In genomic region chr11:44538375-44539054, GRCh38 we compare ENCODE assay signal across 8 cellular contexts. TPM values are rescaled to one million over a fixed set of nuclear protein-coding genes. Genes with fewer than 3 reads are reported as not detected.
DNase-seq lines count a peak whose midpoint lies in the region; ATAC-seq, FAIRE-seq and TF ChIP-seq lines count a peak whose summit lies in the region.

No MANE protein-coding gene starts in this region.

- no peaks in the 10 kb centered on the region for H3K36me3 ChIP-seq in endothelial cell of umbilical vein (ENCODE audit: control insufficient read depth in 2 of 2, extremely low read depth in 1 of 2, insufficient read depth in 2 of 2, low read length in 2 of 2)

- peaks cover 4 to 5% of the 10 kb centered on the region in 2 experiments for H3K27me3 ChIP-seq in endothelial cell of umbilical vein (ENCODE audit: control insufficient read depth in 2 of 2, insufficient read depth in 2 of 2, low read length in 2 of 2)

- POLR2A ChIA-PET in endothelial cell of umbilical vein (lab: Charles Lee) = no interaction called here

- intact Hi-C loops in endothelial cell of umbilical vein (cut with micrococcal nuclease) = loop anchor here (1.0 to 2.0 kb wide), 6 partner anchors 15 to 443 kb away; partner anchors contain the start of gene EXT2

- no peaks in the 10 kb centered on the region for H4K20me1 ChIP-seq in endothelial cell of umbilical vein (replicated peaks; ENCODE audit: control insufficient read depth, extremely low read depth, insufficient read depth, low read length)

- CTCF ChIA-PET in endothelial cell of umbilical vein (lab: Charles Lee) = interaction anchor here (1.1 to 7.9 kb wide), 7 partner anchors 9 to 649 kb away, joined by 3 to 96 read pairs (median 6); partner anchors contain the start of gene EXT2

- TF ChIP-seq CTCF in AG10803 (conservative IDR thresholded peaks at IDR 0.05; ENCODE audit: low read length) (peak; percentile 95), endothelial cell of umbilical vein (IDR thresholded peaks at IDR 0.05; ENCODE audit: extremely low read depth in 1 of 2, insufficient read depth in 1 of 2, low read depth in 1 of 2, low read length in 2 of 2) (peak; percentile 91 to 95)

- H3K27ac ChIP-seq in endothelial cell of umbilical vein (ENCODE audit: insufficient read depth, low read depth, low read length) = no peak overlapping the region

- peak; percentile 66 for ATAC-seq in GM19043 (IDR thresholded peaks at IDR 0.05; ENCODE audit: low read depth, unreplicated experiment)

- peak overlapping the region; percentile 58 for H2AFZ ChIP-seq in endothelial cell of umbilical vein (ENCODE audit: low read depth, low read length)

- no peaks in the 10 kb centered on the region for H3K9me3 ChIP-seq in endothelial cell of umbilical vein (replicated peaks; ENCODE audit: control insufficient read depth, insufficient read depth, low read length)

- no peaks in the 10 kb centered on the region for H3K9me1 ChIP-seq in endothelial cell of umbilical vein (replicated peaks; ENCODE audit: control insufficient read depth, extremely low read depth, insufficient read depth, low read length)

- FAIRE-seq in endothelial cell of umbilical vein (lab: Jason Lieb, UNC) = peak; percentile 97

- no peak overlapping the region for H3K4me3 ChIP-seq in AG10803 (ENCODE audit: low read length)
- H3K4me3 ChIP-seq in endothelial cell of umbilical vein (replicated peaks in 1 of 3; ENCODE audit: insufficient read depth in 1 of 3, low read depth in 1 of 3, low read length in 3 of 3) = no peak overlapping the region

- H3K9ac ChIP-seq in endothelial cell of umbilical vein (replicated peaks; ENCODE audit: extremely low read depth, insufficient read depth, low read length) = no peak overlapping the region

- dilution Hi-C loops in endothelial cell of umbilical vein (cut with MboI; ENCODE audit: extremely low pct_ligation_motif_present, low sequenced_read_pairs) = no loop called here

- no peak for TF ChIP-seq POLR2A in endothelial cell of umbilical vein (IDR thresholded peaks at IDR 0.05; ENCODE audit: low read depth, low read length)

- no peak overlapping the region for H3K4me2 ChIP-seq in endothelial cell of umbilical vein (ENCODE audit: insufficient read depth, low read length)

- BruUV-seq in endothelial cell of umbilical vein (replicated peaks; lab: Mats Ljungman, UMichigan) = no TSS peak

- peak; percentile 53 for DNase-seq in AG10803 (ENCODE audit: low read depth)
- DNase-seq in HS-5 (ENCODE audit: low read depth) = peak; percentile 24
- peak; percentile 29 for DNase-seq in NOMO-1 treated with dmso at 0.1 percent for 144 hours (lab: John Stamatoyannopoulos, UW; ENCODE audit: unreplicated experiment)
- peak; percentile 90 for DNase-seq in activated CD8-positive, alpha-beta memory T cell treated with anti-CD3 and anti-CD28 coated beads for 24 hours
- peak; percentile 72 for DNase-seq in endothelial cell of umbilical vein (ENCODE audit: low read depth, low spot score)
- peak; percentile 74 for DNase-seq in mucosa of gallbladder (ENCODE audit: low spot score)
- DNase-seq in stimulated activated CD8-positive, alpha-beta memory T cell treated with anti-CD3 and anti-CD28 coated beads, Interleukin-7, amount 100 ng/mL, for 1 hour (ENCODE audit: low read depth in 2 of 2) = peak; percentile 39 to 41

- H3K4me1 ChIP-seq in endothelial cell of umbilical vein (ENCODE audit: control insufficient read depth, extremely low read depth, insufficient read depth, low read length) = no peaks in the 10 kb centered on the region

- H3K79me2 ChIP-seq in endothelial cell of umbilical vein (ENCODE audit: control insufficient read depth, insufficient read depth, low read length) = no peaks in the 10 kb centered on the region

TF ChIP-seq in endothelial cell of umbilical vein, 7 proteins besides CTCF, POLR2A, EP300 and RAD21:
- TF ChIP-seq MAX (IDR thresholded peaks at IDR 0.05; ENCODE audit: insufficient read depth, insufficient read length) (no peak), MYC (IDR thresholded peaks at IDR 0.05; ENCODE audit: low read depth, low read length) (no peak), FOS (IDR thresholded peaks at IDR 0.05; ENCODE audit: borderline replicate concordance, insufficient read depth, low read length) (no peak), GATA2 (IDR thresholded peaks at IDR 0.05; ENCODE audit: insufficient read depth, insufficient read length, low read depth, low read length) (no peak), EZH2 (IDR thresholded peaks at IDR 0.05; ENCODE audit: borderline replicate concordance, low read depth, low read length, severe bottlenecking) (no peak), JUN (IDR thresholded peaks at IDR 0.05; ENCODE audit: borderline replicate concordance, insufficient read depth, insufficient read length, low read depth) (no peak), POLR2AphosphoS5 (IDR thresholded peaks at IDR 0.05; ENCODE audit: insufficient read depth, low read depth, low read length) (no peak)

RNA-seq across cellular contexts. Expression of gene CD82, which starts 26.9 kb away (rescaled TPM):
- total RNA-seq in endothelial cell of umbilical vein (24.9 and 25.2 TPM in 2 replicates), mucosa of gallbladder (152 TPM)
- 14.9 and 17.9 TPM in 2 replicates for polyA plus RNA-seq in endothelial cell of umbilical vein
- 21.1 and 23.3 TPM in 2 replicates for polyA plus RNA-seq in endothelial cell of umbilical vein (2011; cell fraction: cytosol; rRNA removed)
- polyA plus RNA-seq in endothelial cell of umbilical vein (2011; cell fraction: nucleus; rRNA removed) = 6.7 and 8.7 TPM in 2 replicates
- polyA plus RNA-seq in endothelial cell of umbilical vein (2012) = 18.3 and 18.6 TPM in 2 replicates
- 19.7 and 20.5 TPM in 2 replicates for polyA minus RNA-seq in endothelial cell of umbilical vein
- polyA minus RNA-seq in endothelial cell of umbilical vein (2011; cell fraction: cytosol; rRNA and poly(A)+ RNA removed) = 9.4 TPM
- 3.1 and 4.8 TPM in 2 replicates for polyA minus RNA-seq in endothelial cell of umbilical vein (2011; cell fraction: nucleus; rRNA and poly(A)+ RNA removed)

Comparison
In these comparisons a context has a peak if more than half of its experiments do, and no peak if none do; other contexts are left out.
1. DNase-seq: peak in every context shown above with its lines; median percentile 90 in activated CD8-positive, alpha-beta memory T cell treated with anti-CD3 and anti-CD28 coated beads for 24 hours; 74 in mucosa of gallbladder; 72 in endothelial cell of umbilical vein; 53 in AG10803; 40 in stimulated activated CD8-positive, alpha-beta memory T cell treated with anti-CD3 and anti-CD28 coated beads, Interleukin-7, amount 100 ng/mL, for 1 hour; 29 in NOMO-1 treated with dmso at 0.1 percent for 144 hours; 24 in HS-5.